Comparison of ENCODE assay signal across 14 cellular contexts in the genomic region with DNA sequence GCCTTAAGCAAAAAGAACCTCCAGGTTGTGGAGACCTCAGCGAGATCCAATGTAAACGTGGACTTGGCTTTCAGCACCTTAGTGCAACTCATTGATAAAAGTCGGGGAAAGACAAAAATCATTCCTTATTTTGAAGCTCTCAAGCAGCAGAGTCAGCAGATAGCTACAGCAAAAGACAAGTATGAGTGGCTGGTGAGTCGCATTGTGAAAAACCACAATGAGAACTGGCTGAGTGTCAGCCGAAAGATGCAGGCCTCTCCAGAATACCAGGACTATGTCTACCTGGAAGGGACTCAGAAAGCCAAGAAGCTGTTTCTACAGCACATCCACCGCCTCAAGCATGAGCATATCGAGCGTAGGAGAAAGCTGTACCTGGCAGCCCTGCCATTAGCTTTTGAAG. TPM values are rescaled to one million over a fixed set of nuclear protein-coding genes. Genes with fewer than 3 reads are reported as not detected.
DNase-seq lines count a peak whose midpoint lies in the region; ATAC-seq and TF ChIP-seq lines count a peak whose summit lies in the region.
"Had no signal": no experiment of that assay in that cellular context is flagged by ENCODE, and none has a peak within 500 bp of the region (broad histone marks: within the 10 kb centered on the region; RNA-seq: fewer than 3 reads in every experiment).

No MANE protein-coding gene starts in this region.

- intact Hi-C loops in Caco-2 (cut with micrococcal nuclease; ENCODE audit: unreplicated experiment): no loop called here

- H3K4me1 ChIP-seq in Caco-2: peaks cover 23% of the 10 kb centered on the region

- H3K4me3 ChIP-seq in SK-N-MC (no peak overlapping the region), fibroblast of the aortic adventitia (ENCODE audit: low read depth, low read length) (no peak overlapping the region), Caco-2 (ENCODE audit: low read depth, low read length) (no peak overlapping the region)
- H3K4me3 ChIP-seq: stomach had no signal

- no peak overlapping the region for H3K27ac Mint-ChIP-seq in stimulated activated naive CD8-positive, alpha-beta T cell treated with anti-CD3 and anti-CD28 coated beads, Interleukin-15, amount 100 ng/mL, for 72 hours
- H3K27ac Mint-ChIP-seq in Caco-2 (ENCODE audit: unreplicated experiment): no peak overlapping the region

- POLR2A ChIA-PET in Caco-2 (lab: Charles Lee): no interaction called here

- DNase-seq in stimulated activated CD4-positive, alpha-beta T cell treated with anti-CD3 and anti-CD28 coated beads, Interleukin-15, amount 100 ng/mL, for 24 hours: peak; percentile 51
- DNase-seq in stimulated activated CD4-positive, alpha-beta T cell treated with anti-CD3 and anti-CD28 coated beads, Interleukin-12 subunit alpha, Interleukin-12 subunit beta, amount 100 ng/mL, for 4 hours: no peak
- no peak for DNase-seq in SK-N-MC (ENCODE audit: low read depth, low spot score)
- peak; percentile 52 for DNase-seq in fibroblast of the aortic adventitia (ENCODE audit: low read depth)
- DNase-seq in stimulated activated naive CD8-positive, alpha-beta T cell treated with anti-CD3 and anti-CD28 coated beads, Interleukin-15, amount 100 ng/mL, for 72 hours: peak; percentile 7 to 28
- no peak for DNase-seq in Caco-2
- no peak for DNase-seq in cerebellar cortex (ENCODE audit: low spot score)
- DNase-seq in DMS53 (lab: John Stamatoyannopoulos, UW): no peak
- DNase-seq: activated CD4-positive, alpha-beta T cell treated with anti-CD3 and anti-CD28 coated beads, Interleukin-2, amount 50 U/mL, for 4 hours; C1 segment of cervical spinal cord; GDM1; KBM-7; stomach had no signal

- H3K36me3 ChIP-seq in SK-N-MC (ENCODE audit: insufficient read depth, low read length) (peaks cover 49% of the 10 kb centered on the region), Caco-2 (ENCODE audit: control insufficient read depth, insufficient read depth, low read length) (0 out of 2 replicates have a peak, but pooled peaks cover 2% of the 10 kb centered on the region)

- CTCF ChIA-PET in Caco-2 (lab: Charles Lee): no interaction called here

- TF ChIP-seq CTCF in fibroblast of the aortic adventitia (IDR thresholded peaks at IDR 0.05; ENCODE audit: insufficient read depth, low read length) (no peak), Caco-2 (IDR thresholded peaks at IDR 0.05; ENCODE audit: insufficient read depth in 1 of 2, low read depth in 1 of 2, low read length in 1 of 2, severe bottlenecking in 1 of 2, unreplicated experiment in 1 of 2) (no peak)

- H3K27me3 ChIP-seq in Caco-2 (replicated peaks; ENCODE audit: control insufficient read depth, insufficient read depth, low read length): no peaks in the 10 kb centered on the region
- H3K27me3 ChIP-seq: neutrophil, stomach had no signal

- H3K9me3 ChIP-seq in SK-N-MC (ENCODE audit: low read depth, low read length): no peaks in the 10 kb centered on the region
- no peaks in the 10 kb centered on the region for H3K9me3 ChIP-seq in Caco-2
- H3K9me3 ChIP-seq: neutrophil, stomach had no signal

- H3K27ac ChIP-seq in SK-N-MC: peak overlapping the region; percentile 10
- H3K27ac ChIP-seq: neutrophil, stomach had no signal

- peaks cover 73% of the 10 kb centered on the region for H3K36me3 Mint-ChIP-seq in Caco-2 (ENCODE audit: insufficient read depth, unreplicated experiment)

- no peak overlapping the region for H3K4me3 Mint-ChIP-seq in stimulated activated naive CD8-positive, alpha-beta T cell treated with anti-CD3 and anti-CD28 coated beads, Interleukin-15, amount 100 ng/mL, for 72 hours
- H3K4me3 Mint-ChIP-seq in Caco-2 (ENCODE audit: unreplicated experiment): no peak overlapping the region

- H3K27me3 Mint-ChIP-seq in stimulated activated naive CD8-positive, alpha-beta T cell treated with anti-CD3 and anti-CD28 coated beads, Interleukin-15, amount 100 ng/mL, for 72 hours: no peaks in the 10 kb centered on the region
- no peaks in the 10 kb centered on the region for H3K27me3 Mint-ChIP-seq in Caco-2 (ENCODE audit: insufficient read depth, unreplicated experiment)

- no peaks in the 10 kb centered on the region for H3K9me3 Mint-ChIP-seq in stimulated activated naive CD8-positive, alpha-beta T cell treated with anti-CD3 and anti-CD28 coated beads, Interleukin-15, amount 100 ng/mL, for 72 hours
- no peaks in the 10 kb centered on the region for H3K9me3 Mint-ChIP-seq in Caco-2 (ENCODE audit: unreplicated experiment)

- peak; percentile 88 for ATAC-seq in stimulated activated naive CD8-positive, alpha-beta T cell treated with anti-CD3 and anti-CD28 coated beads, Interleukin-15, amount 100 ng/mL, for 72 hours

- H3K4me1 Mint-ChIP-seq in stimulated activated naive CD8-positive, alpha-beta T cell treated with anti-CD3 and anti-CD28 coated beads, Interleukin-15, amount 100 ng/mL, for 72 hours: peaks cover 58% of the 10 kb centered on the region
- H3K4me1 Mint-ChIP-seq in Caco-2 (ENCODE audit: low read depth, unreplicated experiment): peaks cover 15% of the 10 kb centered on the region

- H3K9ac ChIP-seq in SK-N-MC (ENCODE audit: insufficient read length): no peak overlapping the region

- no TSS peak for BruUV-seq in Caco-2 (replicated peaks; lab: Mats Ljungman, UMichigan)

RNA-seq across cellular contexts. Expression of a gene that starts 58.5 kb away (rescaled TPM):
- total RNA-seq in fibroblast of the aortic adventitia (ENCODE audit: low replicate concordance): 48.7 and 61.3 TPM in 2 replicates
- 81.7 and 85.9 TPM in 2 replicates for total RNA-seq in Caco-2 (2022)

Comparison
In these comparisons a context has a peak if more than half of its experiments do, and no peak if none do; other contexts are left out.
1. DNase-seq: peak in stimulated activated CD4-positive, alpha-beta T cell treated with anti-CD3 and anti-CD28 coated beads, Interleukin-15, amount 100 ng/mL, for 24 hours (single experiment), fibroblast of the aortic adventitia (single experiment) and stimulated activated naive CD8-positive, alpha-beta T cell treated with anti-CD3 and anti-CD28 coated beads, Interleukin-15, amount 100 ng/mL, for 72 hours (2 of 2); none in stimulated activated CD4-positive, alpha-beta T cell treated with anti-CD3 and anti-CD28 coated beads, Interleukin-12 subunit alpha, Interleukin-12 subunit beta, amount 100 ng/mL, for 4 hours (single experiment), SK-N-MC (single experiment), Caco-2 (0 of 2), cerebellar cortex (single experiment) and DMS53 (single experiment).